In genomic region chr5:68865192-68865591, GRCh38 we compare ENCODE assay signal across 3 cellular contexts.
A peak's percentile ranks its signal among the peaks of the same experiment; 100 is the strongest.
DNase-seq lines count a peak whose midpoint lies in the region; ATAC-seq and TF ChIP-seq lines count a peak whose summit lies in the region.
"Not testable (repeated sequence)": the region's sequence is repeated elsewhere in the genome, so short reads cannot be mapped to it uniquely, and the experiment has no call there.

No MANE protein-coding gene starts in this region.

- peak overlapping the region in 1 of 2 experiments; percentile 40 for H3K18ac ChIP-seq in mesenchymal stem cell (ENCODE audit: low read depth in 1 of 2, low read length in 2 of 2)
- H3K18ac ChIP-seq in neuronal stem cell (ENCODE audit: low read length), result not testable (repeated sequence)

- H2AK5ac ChIP-seq in mesenchymal stem cell (ENCODE audit: low read length, severe bottlenecking); neuronal stem cell (ENCODE audit: low read depth, low read length): not testable (repeated sequence)

- H3K27ac Mint-ChIP-seq in GM23338, result not testable (repeated sequence)

- TF ChIP-seq CTCF in GM23338 (conservative IDR thresholded peaks at IDR 0.05; ENCODE audit: low read depth in 2 of 2), result not testable (repeated sequence)

- H3K23ac ChIP-seq in mesenchymal stem cell (ENCODE audit: low read length in 2 of 2), result not testable (repeated sequence)
- H3K23ac ChIP-seq in neuronal stem cell (ENCODE audit: low read depth, low read length, poor library complexity), result peak overlapping the region; percentile 31

- H3K9me3 Mint-ChIP-seq in GM23338, result peaks cover 35% of the 10 kb centered on the region

- not testable (repeated sequence) for ATAC-seq in GM23338

- H2BK120ac ChIP-seq in mesenchymal stem cell (ENCODE audit: low read depth, low read length); neuronal stem cell (ENCODE audit: low read depth, low read length): not testable (repeated sequence)

- not testable (repeated sequence) for H3K36me3 ChIP-seq in GM23338 (ENCODE audit: insufficient read depth); mesenchymal stem cell (ENCODE audit: control insufficient read depth in 1 of 2, insufficient read depth in 2 of 2, low read depth in 1 of 2, low read length in 2 of 2); neuronal stem cell (replicated peaks in 1 of 2; ENCODE audit: control insufficient read depth in 2 of 2, insufficient read depth in 2 of 2, low read length in 2 of 2)

- WGBS in mesenchymal stem cell, result 92% methylated on average over 11 of the region's 11 CpGs
- WGBS in neuronal stem cell (ENCODE audit: extremely low coverage in 2 of 2, insufficient read length in 2 of 2, insufficient replicate concordance in 1 of 2), 2 donors, result no CpG with 5 or more reads among the region's 11 CpGs

- not testable (repeated sequence) for H3K79me2 ChIP-seq in GM23338 (replicated peaks; ENCODE audit: insufficient read depth)

- H2BK12ac ChIP-seq in mesenchymal stem cell (ENCODE audit: low read length in 2 of 2); neuronal stem cell (ENCODE audit: low read length): not testable (repeated sequence)

- not testable (repeated sequence) for DNase-seq in GM23338 (ENCODE audit: low spot score); mesenchymal stem cell; neuronal stem cell (ENCODE audit: low spot score)

- not testable (repeated sequence) for H2BK5ac ChIP-seq in mesenchymal stem cell (ENCODE audit: low read depth, low read length, poor library complexity, severe bottlenecking); neuronal stem cell (ENCODE audit: low read length)

- H3K9me3 ChIP-seq in mesenchymal stem cell (ENCODE audit: control insufficient read depth, low read length), result peaks cover 11% of the 10 kb centered on the region
- not testable (repeated sequence) for H3K9me3 ChIP-seq in neuronal stem cell (replicated peaks in 1 of 2; ENCODE audit: control insufficient read depth in 2 of 2, insufficient read depth in 1 of 2, low read depth in 1 of 2, low read length in 2 of 2)

- not testable (repeated sequence) for H3K4me1 ChIP-seq in GM23338 (ENCODE audit: insufficient read depth); mesenchymal stem cell (ENCODE audit: control insufficient read depth, insufficient read depth, low read depth, low read length); neuronal stem cell (ENCODE audit: control insufficient read depth in 2 of 2, insufficient read depth in 1 of 2, low read depth in 1 of 2, low read length in 2 of 2)

- not testable (repeated sequence) for H2BK15ac ChIP-seq in mesenchymal stem cell (ENCODE audit: low read depth, poor library complexity, severe bottlenecking); neuronal stem cell (ENCODE audit: low read length)

- 0 out of 2 replicates have a peak, but pooled peaks cover 16% of the 10 kb centered on the region for H3K9me2 ChIP-seq in GM23338 (ENCODE audit: insufficient read depth)

- H3K27me3 ChIP-seq in GM23338 (ENCODE audit: insufficient read depth); mesenchymal stem cell (ENCODE audit: control insufficient read depth in 1 of 2, insufficient read depth in 1 of 2, low read length in 2 of 2); neuronal stem cell (ENCODE audit: control insufficient read depth in 3 of 3, insufficient read depth in 3 of 3, low read depth in 1 of 3, low read length in 3 of 3): not testable (repeated sequence)

- H4K8ac ChIP-seq in mesenchymal stem cell (ENCODE audit: low read length); neuronal stem cell (ENCODE audit: low read depth, low read length): not testable (repeated sequence)

- H3K4me2 ChIP-seq in GM23338; mesenchymal stem cell (ENCODE audit: low read length, poor library complexity, severe bottlenecking); neuronal stem cell (ENCODE audit: insufficient read depth, low read length, poor library complexity, severe bottlenecking): not testable (repeated sequence)

- not testable (repeated sequence) for H3K4me3 Mint-ChIP-seq in GM23338

- H3K14ac ChIP-seq in mesenchymal stem cell (ENCODE audit: low read length in 2 of 2); neuronal stem cell (ENCODE audit: low read length): not testable (repeated sequence)

- H3F3A ChIP-seq in GM23338 (replicated peaks; ENCODE audit: low read depth), result not testable (repeated sequence)

- H3K4ac ChIP-seq in mesenchymal stem cell (ENCODE audit: low read depth in 1 of 2, low read length in 2 of 2); neuronal stem cell (ENCODE audit: low read length): not testable (repeated sequence)

- not testable (repeated sequence) for H4K20me1 ChIP-seq in GM23338 (replicated peaks; ENCODE audit: insufficient read depth)

- not testable (repeated sequence) for H3K4me3 ChIP-seq in GM23338; mesenchymal stem cell (ENCODE audit: insufficient read depth in 1 of 2, low read depth in 1 of 2, low read length in 2 of 2); neuronal stem cell (ENCODE audit: low read length in 2 of 2)

- not testable (repeated sequence) for H3K79me1 ChIP-seq in mesenchymal stem cell (replicated peaks; ENCODE audit: low read length, poor library complexity, severe bottlenecking); neuronal stem cell (ENCODE audit: low read depth, low read length)

- 0 out of 2 replicates have a peak overlapping the region, but pooled peaks have one; percentile 47 for H2AFZ ChIP-seq in GM23338
- H2AFZ ChIP-seq in mesenchymal stem cell (ENCODE audit: low read depth, low read length), result peak overlapping the region; percentile 14
- not testable (repeated sequence) for H2AFZ ChIP-seq in neuronal stem cell (ENCODE audit: low read length)

- not testable (repeated sequence) for H3K9ac ChIP-seq in mesenchymal stem cell (ENCODE audit: low read length); neuronal stem cell (ENCODE audit: low read depth, low read length, poor library complexity)

- not testable (repeated sequence) for H3K27ac ChIP-seq in GM23338 (ENCODE audit: low read depth); mesenchymal stem cell (ENCODE audit: low read length, poor library complexity, severe bottlenecking); neuronal stem cell (replicated peaks; ENCODE audit: low read length)

- H3K36me3 Mint-ChIP-seq in GM23338 (ENCODE audit: low read depth), result peaks cover 22% of the 10 kb centered on the region

- not testable (repeated sequence) for H3K4me1 Mint-ChIP-seq in GM23338

- H4K91ac ChIP-seq in mesenchymal stem cell (ENCODE audit: low read length); neuronal stem cell (ENCODE audit: low read depth, low read length, poor library complexity): not testable (repeated sequence)

- H3K27me3 Mint-ChIP-seq in GM23338 (ENCODE audit: insufficient read depth, low read depth, poor library complexity), result not testable (repeated sequence)
